Comparison of ENCODE assay signal across 8 cellular contexts in the genomic region with DNA sequence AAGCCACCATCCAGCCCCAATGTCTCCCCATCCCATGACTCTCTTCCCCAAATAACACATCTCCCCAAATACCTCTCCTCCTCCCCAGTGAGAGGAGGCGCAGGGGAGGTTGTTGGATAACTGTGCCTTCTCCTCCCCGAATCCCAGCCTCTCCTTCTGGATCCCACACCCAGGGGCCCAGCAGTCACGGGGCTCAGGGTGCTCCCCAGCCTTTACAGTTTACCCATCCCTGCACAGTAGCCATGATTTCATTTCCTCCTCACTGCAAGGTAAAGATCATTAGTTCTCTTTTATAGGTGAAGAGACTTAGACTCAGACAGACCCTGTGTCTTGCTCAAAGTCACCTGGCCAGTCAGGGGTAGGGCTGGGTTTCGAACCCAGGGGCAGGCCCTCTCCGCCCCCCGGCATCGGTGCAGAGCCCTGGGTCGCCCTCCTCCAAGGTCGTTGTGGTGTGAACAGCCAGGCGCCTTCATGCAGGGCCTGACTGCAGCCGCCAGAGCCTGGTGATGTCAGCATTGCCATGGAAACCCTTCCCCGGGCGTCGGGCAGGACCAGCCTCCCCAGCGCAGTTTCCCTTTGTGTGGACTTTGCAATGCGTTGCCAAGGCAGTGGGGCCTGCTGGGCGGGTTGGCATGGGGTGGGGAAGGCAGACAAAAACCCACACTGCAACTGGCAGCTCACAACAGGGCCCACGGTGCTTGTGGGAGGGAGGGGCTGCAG. TPM values are rescaled to one million over a fixed set of nuclear protein-coding genes. Genes with fewer than 3 reads are reported as not detected.
DNase-seq lines count a peak whose midpoint lies in the region; ATAC-seq, FAIRE-seq and TF ChIP-seq lines count a peak whose summit lies in the region.

No MANE protein-coding gene starts in this region.

- no peaks in the 10 kb centered on the region for H3K27me3 Mint-ChIP-seq in activated naive CD8-positive, alpha-beta T cell treated with anti-CD3 and anti-CD28 coated beads, Interleukin-2, amount 50 U/mL, for 24 hours

- FAIRE-seq in GM12892 (lab: Jason Lieb, UNC), result peak; percentile 74

- TF ChIP-seq CTCF in omental fat pad (IDR thresholded peaks at IDR 0.05), result no peak

- peak; percentile 83 for DNase-seq in GM12892 (ENCODE audit: insufficient read length)
- peak; percentile 79 for DNase-seq in NAMALWA (ENCODE audit: low spot score)
- peak; percentile 82 for DNase-seq in activated naive CD8-positive, alpha-beta T cell treated with anti-CD3 and anti-CD28 coated beads, Interleukin-2, amount 50 U/mL, for 24 hours
- peak; percentile 99 for DNase-seq in globus pallidus (ENCODE audit: low spot score)
- peak; percentile 48 for DNase-seq in omental fat pad (ENCODE audit: low spot score)
- peak; percentile 47 to 99 (median 95) for DNase-seq in substantia nigra (lab: John Stamatoyannopoulos, UW)

- peaks cover 5% of the 10 kb centered on the region for H3K9me3 Mint-ChIP-seq in activated naive CD8-positive, alpha-beta T cell treated with anti-CD3 and anti-CD28 coated beads, Interleukin-2, amount 50 U/mL, for 24 hours

- no peaks in the 10 kb centered on the region for H3K36me3 Mint-ChIP-seq in activated naive CD8-positive, alpha-beta T cell treated with anti-CD3 and anti-CD28 coated beads, Interleukin-2, amount 50 U/mL, for 24 hours (ENCODE audit: low read depth)

- peak; percentile 98 for ATAC-seq in SK-N-SH treated with all-trans-retinoic acid at 6 μM for 48 hours
- ATAC-seq in activated naive CD8-positive, alpha-beta T cell treated with anti-CD3 and anti-CD28 coated beads, Interleukin-2, amount 50 U/mL, for 24 hours, result peak; percentile 78
- peak; percentile 72 for ATAC-seq in omental fat pad (ENCODE audit: low FRiP score)
- ATAC-seq in HG02623 (IDR thresholded peaks at IDR 0.05; ENCODE audit: unreplicated experiment), result no peak

- H3K27ac Mint-ChIP-seq in activated naive CD8-positive, alpha-beta T cell treated with anti-CD3 and anti-CD28 coated beads, Interleukin-2, amount 50 U/mL, for 24 hours, result peak overlapping the region; percentile 97

- H3K4me3 Mint-ChIP-seq in activated naive CD8-positive, alpha-beta T cell treated with anti-CD3 and anti-CD28 coated beads, Interleukin-2, amount 50 U/mL, for 24 hours, result peak overlapping the region; percentile 60

- peaks cover 56% of the 10 kb centered on the region for H3K4me1 Mint-ChIP-seq in activated naive CD8-positive, alpha-beta T cell treated with anti-CD3 and anti-CD28 coated beads, Interleukin-2, amount 50 U/mL, for 24 hours

- no peak for TF ChIP-seq POLR2A in GM12892 (IDR thresholded peaks at IDR 0.05; ENCODE audit: low read depth, low read length)

- peak overlapping the region; percentile 96 for H3K27ac ChIP-seq in substantia nigra (ENCODE audit: low read depth, low read length, poor library complexity, severe bottlenecking)

TF ChIP-seq in SK-N-SH treated with all-trans-retinoic acid at 6 μM for 48 hours, 23 proteins besides CTCF, POLR2A, EP300 and RAD21 (continues in another document):
- no peak; the same call in 1 of the 2 replicates for TF ChIP-seq ZNF565 (CRISPR knock-in tag; conservative IDR thresholded peaks at IDR 0.05; ENCODE audit: low read depth)
- TF ChIP-seq, protein P1, sequence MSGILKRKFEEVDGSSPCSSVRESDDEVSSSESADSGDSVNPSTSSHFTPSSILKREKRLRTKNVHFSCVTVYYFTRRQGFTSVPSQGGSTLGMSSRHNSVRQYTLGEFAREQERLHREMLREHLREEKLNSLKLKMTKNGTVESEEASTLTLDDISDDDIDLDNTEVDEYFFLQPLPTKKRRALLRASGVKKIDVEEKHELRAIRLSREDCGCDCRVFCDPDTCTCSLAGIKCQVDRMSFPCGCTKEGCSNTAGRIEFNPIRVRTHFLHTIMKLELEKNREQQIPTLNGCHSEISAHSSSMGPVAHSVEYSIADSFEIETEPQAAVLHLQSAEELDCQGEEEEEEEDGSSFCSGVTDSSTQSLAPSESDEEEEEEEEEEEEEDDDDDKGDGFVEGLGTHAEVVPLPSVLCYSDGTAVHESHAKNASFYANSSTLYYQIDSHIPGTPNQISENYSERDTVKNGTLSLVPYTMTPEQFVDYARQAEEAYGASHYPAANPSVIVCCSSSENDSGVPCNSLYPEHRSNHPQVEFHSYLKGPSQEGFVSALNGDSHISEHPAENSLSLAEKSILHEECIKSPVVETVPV (CRISPR knock-in tag; IDR thresholded peaks at IDR 0.05), result 0 out of 2 replicates have a peak, but pooled peaks have one; percentile 10
- TF ChIP-seq, protein P2, sequence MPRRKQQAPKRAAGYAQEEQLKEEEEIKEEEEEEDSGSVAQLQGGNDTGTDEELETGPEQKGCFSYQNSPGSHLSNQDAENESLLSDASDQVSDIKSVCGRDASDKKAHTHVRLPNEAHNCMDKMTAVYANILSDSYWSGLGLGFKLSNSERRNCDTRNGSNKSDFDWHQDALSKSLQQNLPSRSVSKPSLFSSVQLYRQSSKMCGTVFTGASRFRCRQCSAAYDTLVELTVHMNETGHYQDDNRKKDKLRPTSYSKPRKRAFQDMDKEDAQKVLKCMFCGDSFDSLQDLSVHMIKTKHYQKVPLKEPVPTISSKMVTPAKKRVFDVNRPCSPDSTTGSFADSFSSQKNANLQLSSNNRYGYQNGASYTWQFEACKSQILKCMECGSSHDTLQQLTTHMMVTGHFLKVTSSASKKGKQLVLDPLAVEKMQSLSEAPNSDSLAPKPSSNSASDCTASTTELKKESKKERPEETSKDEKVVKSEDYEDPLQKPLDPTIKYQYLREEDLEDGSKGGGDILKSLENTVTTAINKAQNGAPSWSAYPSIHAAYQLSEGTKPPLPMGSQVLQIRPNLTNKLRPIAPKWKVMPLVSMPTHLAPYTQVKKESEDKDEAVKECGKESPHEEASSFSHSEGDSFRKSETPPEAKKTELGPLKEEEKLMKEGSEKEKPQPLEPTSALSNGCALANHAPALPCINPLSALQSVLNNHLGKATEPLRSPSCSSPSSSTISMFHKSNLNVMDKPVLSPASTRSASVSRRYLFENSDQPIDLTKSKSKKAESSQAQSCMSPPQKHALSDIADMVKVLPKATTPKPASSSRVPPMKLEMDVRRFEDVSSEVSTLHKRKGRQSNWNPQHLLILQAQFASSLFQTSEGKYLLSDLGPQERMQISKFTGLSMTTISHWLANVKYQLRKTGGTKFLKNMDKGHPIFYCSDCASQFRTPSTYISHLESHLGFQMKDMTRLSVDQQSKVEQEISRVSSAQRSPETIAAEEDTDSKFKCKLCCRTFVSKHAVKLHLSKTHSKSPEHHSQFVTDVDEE (CRISPR knock-in tag; IDR thresholded peaks at IDR 0.05), result peak; percentile 78; the same call in 1 of the 2 replicates
- peak; percentile 25; the same call in 1 of the 2 replicates for TF ChIP-seq ISL1 (CRISPR knock-in tag; IDR thresholded peaks at IDR 0.05)
- TF ChIP-seq, protein P3, sequence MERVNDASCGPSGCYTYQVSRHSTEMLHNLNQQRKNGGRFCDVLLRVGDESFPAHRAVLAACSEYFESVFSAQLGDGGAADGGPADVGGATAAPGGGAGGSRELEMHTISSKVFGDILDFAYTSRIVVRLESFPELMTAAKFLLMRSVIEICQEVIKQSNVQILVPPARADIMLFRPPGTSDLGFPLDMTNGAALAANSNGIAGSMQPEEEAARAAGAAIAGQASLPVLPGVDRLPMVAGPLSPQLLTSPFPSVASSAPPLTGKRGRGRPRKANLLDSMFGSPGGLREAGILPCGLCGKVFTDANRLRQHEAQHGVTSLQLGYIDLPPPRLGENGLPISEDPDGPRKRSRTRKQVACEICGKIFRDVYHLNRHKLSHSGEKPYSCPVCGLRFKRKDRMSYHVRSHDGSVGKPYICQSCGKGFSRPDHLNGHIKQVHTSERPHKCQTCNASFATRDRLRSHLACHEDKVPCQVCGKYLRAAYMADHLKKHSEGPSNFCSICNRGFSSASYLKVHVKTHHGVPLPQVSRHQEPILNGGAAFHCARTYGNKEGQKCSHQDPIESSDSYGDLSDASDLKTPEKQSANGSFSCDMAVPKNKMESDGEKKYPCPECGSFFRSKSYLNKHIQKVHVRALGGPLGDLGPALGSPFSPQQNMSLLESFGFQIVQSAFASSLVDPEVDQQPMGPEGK (CRISPR knock-in tag; IDR thresholded peaks at IDR 0.05; ENCODE audit: borderline replicate concordance), result peak; percentile 84; the same call in 1 of the 2 replicates
- TF ChIP-seq SNAI2 (CRISPR knock-in tag; IDR thresholded peaks at IDR 0.05), result 0 out of 2 replicates have a peak, but pooled peaks have one; percentile 10
- TF ChIP-seq BACH2 (CRISPR knock-in tag; IDR thresholded peaks at IDR 0.05; ENCODE audit: borderline replicate concordance), result no peak
- TF ChIP-seq OSR1 (CRISPR knock-in tag; IDR thresholded peaks at IDR 0.05), result no peak
- no peak for TF ChIP-seq ZFP3 (CRISPR knock-in tag; IDR thresholded peaks at IDR 0.05)
- 0 out of 2 replicates have a peak, but pooled peaks have one; percentile 8 for TF ChIP-seq ESRRG (CRISPR knock-in tag; IDR thresholded peaks at IDR 0.05)
- TF ChIP-seq ARNTL (CRISPR knock-in tag; IDR thresholded peaks at IDR 0.05; ENCODE audit: borderline replicate concordance, low read depth), result 0 out of 2 replicates have a peak, but pooled peaks have one; percentile 25
- peak; percentile 56 for TF ChIP-seq ZNF8 (CRISPR knock-in tag; IDR thresholded peaks at IDR 0.05)
- TF ChIP-seq TCF4 (CRISPR knock-in tag; IDR thresholded peaks at IDR 0.05; ENCODE audit: borderline replicate concordance), result peak; percentile 61; the same call in 1 of the 2 replicates
- TF ChIP-seq, protein P4, sequence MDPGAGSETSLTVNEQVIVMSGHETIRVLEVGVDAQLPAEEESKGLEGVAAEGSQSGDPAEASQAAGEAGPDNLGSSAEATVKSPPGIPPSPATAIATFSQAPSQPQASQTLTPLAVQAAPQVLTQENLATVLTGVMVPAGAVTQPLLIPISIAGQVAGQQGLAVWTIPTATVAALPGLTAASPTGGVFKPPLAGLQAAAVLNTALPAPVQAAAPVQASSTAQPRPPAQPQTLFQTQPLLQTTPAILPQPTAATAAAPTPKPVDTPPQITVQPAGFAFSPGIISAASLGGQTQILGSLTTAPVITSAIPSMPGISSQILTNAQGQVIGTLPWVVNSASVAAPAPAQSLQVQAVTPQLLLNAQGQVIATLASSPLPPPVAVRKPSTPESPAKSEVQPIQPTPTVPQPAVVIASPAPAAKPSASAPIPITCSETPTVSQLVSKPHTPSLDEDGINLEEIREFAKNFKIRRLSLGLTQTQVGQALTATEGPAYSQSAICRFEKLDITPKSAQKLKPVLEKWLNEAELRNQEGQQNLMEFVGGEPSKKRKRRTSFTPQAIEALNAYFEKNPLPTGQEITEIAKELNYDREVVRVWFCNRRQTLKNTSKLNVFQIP (CRISPR knock-in tag; IDR thresholded peaks at IDR 0.05; ENCODE audit: borderline replicate concordance, low read depth), result no peak
- no peak for TF ChIP-seq RARB (CRISPR knock-in tag; IDR thresholded peaks at IDR 0.05)
- peak; percentile 34; the same call in 1 of the 2 replicates for TF ChIP-seq CSDC2 (CRISPR knock-in tag; IDR thresholded peaks at IDR 0.05)

RNA-seq across cellular contexts. Expression of a gene that starts 53.3 kb away (rescaled TPM):
- 13.2 TPM for polyA plus RNA-seq in GM12892 (2012; ENCODE audit: missing spikeins)
- 10 to 100 TPM; 28.8 to 79.7 (median 37.0) TPM for total RNA-seq in omental fat pad

Comparison
In these comparisons a context has a peak if more than half of its experiments do, and no peak if none do; other contexts are left out.
1. DNase-seq: peak in every context shown above with its lines; median percentile 99 in globus pallidus; 95 in substantia nigra; 83 in GM12892; 82 in activated naive CD8-positive, alpha-beta T cell treated with anti-CD3 and anti-CD28 coated beads, Interleukin-2, amount 50 U/mL, for 24 hours; 79 in NAMALWA; 48 in omental fat pad.